ENCODE assay signal across 8 cellular contexts in the genomic region with DNA sequence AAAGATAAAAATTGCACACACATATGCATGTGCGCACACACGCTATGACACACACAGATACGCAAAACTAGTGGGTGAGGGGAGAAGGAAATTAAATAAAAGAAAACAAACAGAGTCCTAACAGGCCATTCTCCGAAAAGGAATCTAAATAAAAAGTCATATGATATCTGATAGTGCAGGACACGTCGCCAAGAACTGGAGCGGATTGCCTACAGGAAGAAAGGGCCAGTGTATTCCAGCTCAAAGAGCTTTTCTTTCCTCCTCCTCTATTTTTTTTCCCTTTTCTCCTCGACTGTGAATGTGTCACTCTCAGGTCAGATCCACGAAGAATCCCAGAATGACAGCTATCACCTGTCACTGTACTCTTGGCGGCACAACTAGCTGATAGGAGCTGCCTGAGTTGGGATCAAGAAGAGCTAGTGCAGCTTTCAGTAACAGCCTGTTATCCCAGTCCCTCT.
DNase-seq lines count a peak whose midpoint lies in the region; ATAC-seq, FAIRE-seq and TF ChIP-seq lines count a peak whose summit lies in the region.

No MANE protein-coding gene starts in this region.

- no peaks in the 10 kb centered on the region for H4K20me1 ChIP-seq in HepG2 (ENCODE audit: insufficient read depth, low read length)
- peaks cover 3% of the 10 kb centered on the region for H4K20me1 ChIP-seq in PC-9 (ENCODE audit: insufficient read depth)

- no peak for TF ChIP-seq CTCF in LNCaP clone FGC (IDR thresholded peaks at IDR 0.05; ENCODE audit: control insufficient read depth, extremely low read depth, insufficient read depth)
- TF ChIP-seq CTCF in body of pancreas (IDR thresholded peaks at IDR 0.05), result no peak
- TF ChIP-seq CTCF in HepG2 (CRISPR knock-in tag; IDR thresholded peaks at IDR 0.05), result no peak
- TF ChIP-seq CTCF in testis (IDR thresholded peaks at IDR 0.05), result no peak
- no peak for TF ChIP-seq CTCF in PC-9 (conservative IDR thresholded peaks at IDR 0.05)

- TF ChIP-seq POLR2A in body of pancreas (IDR thresholded peaks at IDR 0.05) (peak in 1 of 3 donors; percentile 36), HepG2 (IDR thresholded peaks at IDR 0.05; ENCODE audit: insufficient read depth in 1 of 2, low read depth in 2 of 2, low read length in 2 of 2) (no peak), testis (IDR thresholded peaks at IDR 0.05) (no peak)

- H3K9me2 ChIP-seq in PC-9 (ENCODE audit: insufficient read depth), result no peaks in the 10 kb centered on the region

- ATAC-seq in body of pancreas, result peak; percentile 73
- ATAC-seq in HepG2, result no peak

- H3K9me3 ChIP-seq in body of pancreas (no peaks in the 10 kb centered on the region), HepG2 (ENCODE audit: low read length) (no peaks in the 10 kb centered on the region), testis (no peaks in the 10 kb centered on the region), PC-9 (ENCODE audit: insufficient read depth, low read depth) (no peaks in the 10 kb centered on the region)

- WGBS in body of pancreas, 2 donors, result 11 to 12% methylated on average over 10 of the region's 10 CpGs
- 80% methylated on average over 10 of the region's 10 CpGs for whole genome bisulfite sequencing in HepG2 (ENCODE audit: low lambda C conversion rate)
- WGBS in testis, 2 donors, result 18 to 36% methylated on average over 10 of the region's 10 CpGs

- H3K4me3 ChIP-seq in LNCaP clone FGC (ENCODE audit: low read depth, low read length) (peak overlapping the region; percentile 18), body of pancreas (no peak overlapping the region), HepG2 (replicated peaks in 1 of 3; ENCODE audit: insufficient read depth in 1 of 3, low read depth in 2 of 3, low read length in 3 of 3) (no peak overlapping the region), testis (peak overlapping the region in 1 of 2 donors; percentile 3), PC-9 (no peak overlapping the region)

- H3F3A ChIP-seq in PC-9 (ENCODE audit: insufficient read depth, low read depth), result 0 out of 2 replicates have a peak, but pooled peaks cover 3% of the 10 kb centered on the region

- in situ Hi-C loops in HepG2 (cut with HindIII; ENCODE audit: extremely low pct_ligation_motif_present, low pct_unique_long_range_greater_than_20kb), result no loop called here

- TF ChIP-seq EP300 in HepG2 (IDR thresholded peaks at IDR 0.05; ENCODE audit: low read depth in 2 of 2, low read length in 2 of 2), result no peak
- no peak for TF ChIP-seq EP300 in HepG2 (CRISPR knock-in tag; IDR thresholded peaks at IDR 0.05; ENCODE audit: borderline replicate concordance)

- CTCF ChIA-PET in HepG2 (lab: Yijun Ruan, JAX; ENCODE audit: low intra/inter-chr PET ratio, low total read pairs) (no interaction called here), PC-9 (lab: Charles Lee) (no interaction called here)

- POLR2A ChIA-PET in HepG2 (lab: Yijun Ruan, JAX) (no interaction called here), PC-9 (lab: Charles Lee; ENCODE audit: unreplicated experiment) (no interaction called here)

- H2AFZ ChIP-seq in HepG2 (ENCODE audit: low read length) (no peak overlapping the region), PC-9 (no peak overlapping the region)

- BruUV-seq in HepG2 (replicated peaks; lab: Mats Ljungman, UMichigan) (no TSS peak), PC-9 (replicated peaks; lab: Mats Ljungman, UMichigan) (no TSS peak)

- H3K36me3 ChIP-seq in body of pancreas (replicated peaks in 1 of 2; ENCODE audit: insufficient read depth in 1 of 2, low read depth in 2 of 2) (no peaks in the 10 kb centered on the region), HepG2 (replicated peaks in 1 of 2; ENCODE audit: control insufficient read depth in 1 of 2, insufficient read depth in 2 of 2, low read length in 2 of 2) (no peaks in the 10 kb centered on the region), testis (ENCODE audit: low read depth, missing control alignments) (no peaks in the 10 kb centered on the region), PC-9 (ENCODE audit: low read depth) (no peaks in the 10 kb centered on the region)

- peak; percentile 46 for DNase-seq in LNCaP clone FGC (ENCODE audit: low read depth)
- peak; percentile 34 to 73 (median 53) for DNase-seq in body of pancreas
- peak; percentile 3 for DNase-seq in HepG2 (ENCODE audit: low spot score)
- peak; percentile 84 for DNase-seq in testis
- no peak for DNase-seq in activated CD4-positive, alpha-beta T cell treated with anti-CD3 and anti-CD28 coated beads, Interleukin-2, amount 50 U/mL, for 4 hours
- no peak for DNase-seq in PC-9
- no peak for DNase-seq in cerebellum (ENCODE audit: low spot score)
- DNase-seq in HCEC 1CT, result no peak

- FAIRE-seq in HepG2 (lab: Jason Lieb, UNC), result no peak

- H3K9ac ChIP-seq in HepG2 (ENCODE audit: insufficient read depth, low read depth, low read length), result no peak overlapping the region

- H3K27ac ChIP-seq in body of pancreas (peak overlapping the region in 3 of 4 donors; percentile 66 to 83 (median 80)), HepG2 (ENCODE audit: extremely low read length, insufficient read depth, low read length) (no peak overlapping the region), testis (peak overlapping the region; percentile 81 to 86), PC-9 (no peak overlapping the region)

- H3K4me1 ChIP-seq in body of pancreas, result peaks cover 35% of the 10 kb centered on the region
- H3K4me1 ChIP-seq in HepG2 (ENCODE audit: insufficient read depth, low read length), result no peaks in the 10 kb centered on the region
- H3K4me1 ChIP-seq in testis, result peaks cover 21% of the 10 kb centered on the region
- H3K4me1 ChIP-seq in PC-9 (replicated peaks; ENCODE audit: insufficient read depth), result no peaks in the 10 kb centered on the region

- H3K27me3 ChIP-seq in body of pancreas (no peaks in the 10 kb centered on the region), HepG2 (ENCODE audit: control insufficient read depth in 1 of 2, insufficient read depth in 2 of 2, low read length in 2 of 2) (no peaks in the 10 kb centered on the region), testis (no peaks in the 10 kb centered on the region), PC-9 (ENCODE audit: insufficient read depth, low read depth) (no peaks in the 10 kb centered on the region)

- no peaks in the 10 kb centered on the region for H3K79me2 ChIP-seq in HepG2 (ENCODE audit: insufficient read depth, low read length)
- no peaks in the 10 kb centered on the region for H3K79me2 ChIP-seq in PC-9 (ENCODE audit: low read depth)

- intact Hi-C loops in body of pancreas (cut with DNase I), result no loop called here
- intact Hi-C loops in HepG2 (cut with micrococcal nuclease; ENCODE audit: unreplicated experiment), result no loop called here
- intact Hi-C loops in testis (cut with DNase I; ENCODE audit: low total_unique reads), result no loop called here
- intact Hi-C loops in PC-9 (cut with micrococcal nuclease; ENCODE audit: unreplicated experiment), result no loop called here

- TF ChIP-seq RAD21 in HepG2 (CRISPR knock-in tag; IDR thresholded peaks at IDR 0.05), result no peak

- H3K4me2 ChIP-seq in HepG2 (ENCODE audit: low read depth, low read length), result no peak overlapping the region
- H3K4me2 ChIP-seq in PC-9, result no peak overlapping the region

TF ChIP-seq in HepG2, 621 proteins besides CTCF, POLR2A, EP300 and RAD21 (continues in another document):
- no peak for TF ChIP-seq LBX2 (CRISPR knock-in tag; IDR thresholded peaks at IDR 0.05; ENCODE audit: borderline replicate concordance)
- no peak for TF ChIP-seq ADNP (CRISPR knock-in tag; IDR thresholded peaks at IDR 0.05)
- no peak for TF ChIP-seq ZNF24 (IDR thresholded peaks at IDR 0.05)
- TF ChIP-seq IKZF4 (CRISPR knock-in tag; IDR thresholded peaks at IDR 0.05; ENCODE audit: borderline replicate concordance, low read depth, not compliant biosample characterization), result no peak
- TF ChIP-seq HNRNPLL (IDR thresholded peaks at IDR 0.05; ENCODE audit: low read depth, low read length, poor library complexity, severe bottlenecking), result no peak
- TF ChIP-seq, protein P1, sequence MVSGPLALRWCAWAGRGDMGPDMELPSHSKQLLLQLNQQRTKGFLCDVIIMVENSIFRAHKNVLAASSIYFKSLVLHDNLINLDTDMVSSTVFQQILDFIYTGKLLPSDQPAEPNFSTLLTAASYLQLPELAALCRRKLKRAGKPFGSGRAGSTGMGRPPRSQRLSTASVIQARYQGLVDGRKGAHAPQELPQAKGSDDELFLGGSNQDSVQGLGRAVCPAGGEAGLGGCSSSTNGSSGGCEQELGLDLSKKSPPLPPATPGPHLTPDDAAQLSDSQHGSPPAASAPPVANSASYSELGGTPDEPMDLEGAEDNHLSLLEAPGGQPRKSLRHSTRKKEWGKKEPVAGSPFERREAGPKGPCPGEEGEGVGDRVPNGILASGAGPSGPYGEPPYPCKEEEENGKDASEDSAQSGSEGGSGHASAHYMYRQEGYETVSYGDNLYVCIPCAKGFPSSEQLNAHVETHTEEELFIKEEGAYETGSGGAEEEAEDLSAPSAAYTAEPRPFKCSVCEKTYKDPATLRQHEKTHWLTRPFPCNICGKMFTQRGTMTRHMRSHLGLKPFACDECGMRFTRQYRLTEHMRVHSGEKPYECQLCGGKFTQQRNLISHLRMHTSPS (CRISPR knock-in tag; IDR thresholded peaks at IDR 0.05; ENCODE audit: low read depth), result no peak
- TF ChIP-seq LRRFIP1 (CRISPR knock-in tag; conservative IDR thresholded peaks at IDR 0.05), result no peak

Comparison
In these comparisons a context has a peak if more than half of its experiments do, and no peak if none do; other contexts are left out.
1. DNase-seq: peak in LNCaP clone FGC (single experiment), body of pancreas (4 of 4), HepG2 (single experiment) and testis (single experiment); none in activated CD4-positive, alpha-beta T cell treated with anti-CD3 and anti-CD28 coated beads, Interleukin-2, amount 50 U/mL, for 4 hours (0 of 2), PC-9 (0 of 2), cerebellum (single experiment) and HCEC 1CT (single experiment).
2. H3K27ac ChIP-seq: peak in body of pancreas (3 of 4) and testis (2 of 2); none in HepG2 (single experiment) and PC-9 (single experiment).